23 cellular contexts compared by ENCODE assay signal in the genomic region with DNA sequence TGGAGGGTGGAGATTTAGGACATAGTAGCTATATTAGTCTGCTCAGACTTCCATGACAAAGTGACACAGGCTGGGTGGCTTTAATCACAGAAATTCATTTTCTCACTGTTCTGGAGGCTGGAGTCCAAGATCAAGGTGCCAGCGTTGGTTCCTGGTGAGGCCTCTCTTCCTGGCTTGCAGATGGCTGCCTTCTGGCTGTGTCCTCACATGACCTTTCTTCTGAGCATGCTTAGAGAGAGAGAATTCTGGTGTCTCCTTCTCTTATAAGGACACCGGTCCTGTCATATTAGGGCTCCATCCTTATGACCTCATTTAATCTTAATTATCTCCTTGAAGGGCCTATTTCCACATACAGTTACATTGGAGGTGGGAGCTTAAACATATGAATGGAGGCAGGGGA.
"Had no signal": no experiment of that assay in that cellular context is flagged by ENCODE, and none has a peak within 500 bp of the region (broad histone marks: within the 10 kb centered on the region; RNA-seq: fewer than 3 reads in every experiment).

No MANE protein-coding gene starts in this region.

- H3K4me1 Mint-ChIP-seq: central memory CD8-positive, alpha-beta T cell; stimulated activated memory B cell treated with anti-CD40 and anti-IgM and Interleukin-4, amounts not matched to agents 10 μg/mL and 1 μg/mL and 100 μg/mL, for 72 hours had no signal

- ATAC-seq: activated T-cell treated with anti-CD3 and anti-CD28 coated beads, Interleukin-2, amount 50 U/mL, for 4 hours; sciatic nerve; stimulated activated memory B cell treated with anti-CD40 and anti-IgM and Interleukin-4, amounts not matched to agents 10 μg/mL and 1 μg/mL and 100 μg/mL, for 72 hours had no signal

- H3K9me3 ChIP-seq: adrenal gland, ascending aorta, stomach, suprapubic skin, tibial nerve had no signal

- H3K36me3 Mint-ChIP-seq: naive B cell; stimulated activated memory B cell treated with anti-CD40 and anti-IgM and Interleukin-4, amounts not matched to agents 10 μg/mL and 1 μg/mL and 100 μg/mL, for 72 hours had no signal

- H3K36me3 ChIP-seq: adrenal gland, ascending aorta, brain microvascular endothelial cell, stomach, suprapubic skin, tibial nerve had no signal

- H3K9me3 Mint-ChIP-seq: activated T-cell treated with anti-CD3 and anti-CD28 coated beads, Interleukin-2, amount 50 U/mL, for 4 hours; activated T-helper 2 cell treated with anti-CD3 and anti-CD28 coated beads, Interferon-gamma antibody, Interleukin-2, Interleukin-4, amounts not matched to agents 10 μg/mL and 5 μg/mL and 100 μg/mL, durations not matched to agents 14 hours and 24 hours and 36 hours; central memory CD8-positive, alpha-beta T cell; naive B cell; stimulated activated memory B cell treated with anti-CD40 and anti-IgM and Interleukin-4, amounts not matched to agents 10 μg/mL and 1 μg/mL and 100 μg/mL, for 72 hours had no signal

- H3K4me3 Mint-ChIP-seq: activated naive CD8-positive, alpha-beta T cell; activated T-cell treated with anti-CD3 and anti-CD28 coated beads, Interleukin-2, amount 50 U/mL, for 4 hours; central memory CD8-positive, alpha-beta T cell; naive B cell; stimulated activated memory B cell treated with anti-CD40 and anti-IgM and Interleukin-4, amounts not matched to agents 10 μg/mL and 1 μg/mL and 100 μg/mL, for 72 hours had no signal

- H2AFZ ChIP-seq: hepatocyte had no signal

- H3K79me2 ChIP-seq: hepatocyte had no signal

- H3K4me2 ChIP-seq: hepatocyte had no signal

- H3K27ac Mint-ChIP-seq: activated naive CD8-positive, alpha-beta T cell; activated T-helper 2 cell treated with anti-CD3 and anti-CD28 coated beads, Interferon-gamma antibody, Interleukin-2, Interleukin-4, amounts not matched to agents 10 μg/mL and 5 μg/mL and 100 μg/mL, durations not matched to agents 14 hours and 24 hours and 36 hours; naive B cell; stimulated activated memory B cell treated with anti-CD40 and anti-IgM and Interleukin-4, amounts not matched to agents 10 μg/mL and 1 μg/mL and 100 μg/mL, for 72 hours had no signal

- H3K27ac ChIP-seq: adrenal gland, ascending aorta, brain microvascular endothelial cell, hepatocyte, stomach, suprapubic skin had no signal

- H3K27me3 ChIP-seq: adrenal gland, ascending aorta, brain microvascular endothelial cell, hepatocyte, stomach, suprapubic skin, tibial nerve had no signal

- DNase-seq: activated CD4-positive, alpha-beta T cell treated with anti-CD3 and anti-CD28 coated beads, Interleukin-2, amount 50 U/mL, for 4 hours; activated CD8-positive, alpha-beta memory T cell treated with anti-CD3 and anti-CD28 coated beads, Interleukin-2, amount 50 U/mL, for 48 hours; activated naive CD4-positive, alpha-beta T cell; activated T-cell treated with anti-CD3 and anti-CD28 coated beads, Interleukin-2, amount 50 U/mL, for 4 hours; adrenal gland; brain microvascular endothelial cell; effector memory CD4-positive, alpha-beta T cell; glutamatergic neuron; mesendoderm; naive B cell; occipital lobe; small intestine; stimulated activated CD4-positive, alpha-beta T cell treated with anti-CD3 and anti-CD28 coated beads, Interleukin-2, amount 100 ng/mL, for 24 hours; stomach had no signal

- H3K4me3 ChIP-seq: adrenal gland, ascending aorta, hepatocyte, stomach, suprapubic skin, tibial nerve had no signal
